ENCODE assay signal across 1 cellular context in the genomic region with DNA sequence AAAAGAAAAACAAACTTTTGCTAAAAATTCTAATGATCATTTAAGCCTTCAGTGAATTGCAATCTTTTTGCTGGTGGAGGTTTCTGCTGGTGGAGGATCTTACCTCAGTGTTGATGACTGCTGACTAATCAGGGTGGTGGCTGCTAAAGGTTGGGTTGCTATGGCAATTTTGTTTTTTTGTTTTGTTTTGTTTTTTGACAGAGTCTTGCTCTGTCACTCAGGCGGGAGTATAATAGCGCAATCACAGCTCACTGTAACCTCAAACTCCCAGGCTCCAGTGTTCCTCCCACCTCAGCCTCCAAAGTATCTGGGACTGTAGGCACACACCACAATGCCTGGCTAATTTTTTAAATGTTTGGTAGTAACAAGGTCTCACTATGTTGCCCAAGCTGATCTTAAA.
TF ChIP-seq lines count a peak whose summit lies in the region.

No MANE protein-coding gene starts in this region.

TF ChIP-seq in HEK293, 187 proteins besides CTCF, POLR2A, EP300 and RAD21:
- TF ChIP-seq, protein P1, sequence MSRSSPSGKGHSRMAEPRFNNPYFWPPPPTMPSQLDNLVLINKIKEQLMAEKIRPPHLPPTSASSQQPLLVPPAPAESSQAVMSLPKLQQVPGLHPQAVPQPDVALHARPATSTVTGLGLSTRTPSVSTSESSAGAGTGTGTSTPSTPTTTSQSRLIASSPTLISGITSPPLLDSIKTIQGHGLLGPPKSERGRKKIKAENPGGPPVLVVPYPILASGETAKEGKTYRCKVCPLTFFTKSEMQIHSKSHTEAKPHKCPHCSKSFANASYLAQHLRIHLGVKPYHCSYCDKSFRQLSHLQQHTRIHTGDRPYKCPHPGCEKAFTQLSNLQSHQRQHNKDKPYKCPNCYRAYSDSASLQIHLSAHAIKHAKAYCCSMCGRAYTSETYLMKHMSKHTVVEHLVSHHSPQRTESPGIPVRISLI (tag by site-specific recombination; IDR thresholded peaks at IDR 0.05): peak; percentile 72
- TF ChIP-seq ZNF449 (tag by site-specific recombination; IDR thresholded peaks at IDR 0.05) (no peak), PRDM1 (tag by site-specific recombination; IDR thresholded peaks at IDR 0.05) (peak; percentile 58; the same call in 1 of the 2 replicates), ZBTB48 (tag by site-specific recombination; IDR thresholded peaks at IDR 0.05) (no peak)
